In the genomic region with DNA sequence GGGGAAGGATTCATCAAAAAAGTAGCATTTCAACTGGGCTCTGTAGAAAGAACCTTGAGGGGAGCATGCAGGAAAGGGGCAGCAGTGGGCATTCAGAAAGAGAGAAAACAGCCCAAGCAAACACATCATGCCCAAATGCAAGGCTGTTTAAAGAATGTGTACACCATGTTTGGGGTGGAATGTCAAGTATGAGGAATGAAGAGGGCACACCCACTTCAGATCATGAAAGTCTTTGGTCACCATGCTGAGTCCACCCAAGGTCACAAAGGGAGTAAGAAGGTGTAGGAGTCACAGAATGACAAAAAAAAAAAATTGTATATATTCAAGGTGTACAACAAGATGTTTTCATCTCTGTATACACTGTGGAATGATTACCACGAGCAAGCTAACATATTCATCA, we compare ENCODE assay signal across 19 cellular contexts. TPM values are rescaled to one million over a fixed set of nuclear protein-coding genes. Genes with fewer than 3 reads are reported as not detected.
DNase-seq lines count a peak whose midpoint lies in the region; ATAC-seq, FAIRE-seq and TF ChIP-seq lines count a peak whose summit lies in the region.
"Had no signal": no experiment of that assay in that cellular context is flagged by ENCODE, and none has a peak within 500 bp of the region (broad histone marks: within the 10 kb centered on the region; RNA-seq: fewer than 3 reads in every experiment).

No MANE protein-coding gene starts in this region.

- TF ChIP-seq POLR2A in GM12878 (IDR thresholded peaks at IDR 0.05; ENCODE audit: low read depth, low read length) (no peak), prostate gland (IDR thresholded peaks at IDR 0.05) (no peak)

- BruUV-seq in GM12878 (replicated peaks; lab: Mats Ljungman, UMichigan): no TSS peak

- POLR2A ChIA-PET in GM12878 (lab: Charles Lee): interaction anchor here (0.5 kb wide), 1 partner anchor 15 kb away, joined by 3 read pairs; no protein-coding TSS in a partner anchor

- H3K36me3 Mint-ChIP-seq in effector memory CD8-positive, alpha-beta T cell (ENCODE audit: insufficient read depth): no peaks in the 10 kb centered on the region

- TF ChIP-seq CTCF in GM12878 (IDR thresholded peaks at IDR 0.05 in 2 of 3, conservative IDR thresholded peaks at IDR 0.05 in 1 of 3; ENCODE audit: control insufficient read depth in 2 of 3, extremely low read depth in 1 of 3, insufficient read depth in 1 of 3, low read depth in 3 of 3, low read length in 3 of 3) (no peak), osteoblast (IDR thresholded peaks at IDR 0.05; ENCODE audit: extremely low read depth, low read depth, low read length) (no peak), prostate gland (IDR thresholded peaks at IDR 0.05) (no peak)

- no peak for ATAC-seq in GM12878
- no peak for ATAC-seq in effector memory CD8-positive, alpha-beta T cell (replicated peaks)
- ATAC-seq: K562 had no signal

- DNase-seq in HTR-8/SVneo (ENCODE audit: insufficient read length, low spot score) (no peak), GM12878 (ENCODE audit: low read depth, low spot score) (no peak), osteoblast (ENCODE audit: insufficient read length, low spot score, missing footprints) (no peak), prostate gland (ENCODE audit: low spot score) (no peak), NCI-H748 treated with DMSO at 0.1 percent for 48 hours (lab: John Stamatoyannopoulos, UW) (no peak)
- DNase-seq in effector memory CD8-positive, alpha-beta T cell: no peak
- DNase-seq: C1 segment of cervical spinal cord; CD8-positive, alpha-beta memory T cell; H9; NCI-H1105; NCI-H2081; SHP77; SK-N-SH had no signal

- H3K9me3 ChIP-seq in GM12878 (replicated peaks; ENCODE audit: control insufficient read depth, insufficient read depth, low read length) (no peaks in the 10 kb centered on the region), osteoblast (ENCODE audit: low read depth, low read length) (no peaks in the 10 kb centered on the region), prostate gland (no peaks in the 10 kb centered on the region)
- H3K9me3 ChIP-seq: SK-N-SH had no signal

- FAIRE-seq in HTR-8/SVneo (lab: Jason Lieb, UNC): peak; percentile 78
- FAIRE-seq in GM12878 (lab: Jason Lieb, UNC): peak; percentile 44
- FAIRE-seq: A204.1, K562 had no signal

- no peaks in the 10 kb centered on the region for H3K27me3 ChIP-seq in ACC112 (ENCODE audit: insufficient read depth, low read length)
- H3K27me3 ChIP-seq in GM12878 (replicated peaks in 1 of 2; ENCODE audit: control insufficient read depth in 2 of 2, insufficient read depth in 2 of 2, low read length in 1 of 2): no peaks in the 10 kb centered on the region
- H3K27me3 ChIP-seq in osteoblast (ENCODE audit: insufficient read depth, low read length): no peaks in the 10 kb centered on the region
- H3K27me3 ChIP-seq in prostate gland (replicated peaks; ENCODE audit: insufficient read depth): no peaks in the 10 kb centered on the region

- H4K20me1 ChIP-seq in GM12878 (ENCODE audit: control insufficient read depth, insufficient read depth) (no peaks in the 10 kb centered on the region), osteoblast (ENCODE audit: insufficient read depth, low read length) (no peaks in the 10 kb centered on the region)

- H3K4me3 ChIP-seq in ACC112 (ENCODE audit: low read depth, low read length): no peak overlapping the region
- no peak overlapping the region for H3K4me3 ChIP-seq in GM12878
- no peak overlapping the region for H3K4me3 ChIP-seq in osteoblast (ENCODE audit: insufficient read depth, low read length)
- H3K4me3 ChIP-seq in prostate gland: no peak overlapping the region
- H3K4me3 ChIP-seq: K562 had no signal

- TF ChIP-seq RAD21 in GM12878 (IDR thresholded peaks at IDR 0.05; ENCODE audit: insufficient read depth, low read depth, low read length): no peak

- H3K27ac ChIP-seq in ACC112 (ENCODE audit: low read depth, low read length) (peak overlapping the region; percentile 94), GM12878 (ENCODE audit: control insufficient read depth, insufficient read depth) (no peak overlapping the region), osteoblast (ENCODE audit: low read depth, low read length) (peak overlapping the region; percentile 79), prostate gland (no peak overlapping the region)
- H3K27ac ChIP-seq: HL-60 had no signal

- no peaks in the 10 kb centered on the region for H3K9me3 Mint-ChIP-seq in effector memory CD8-positive, alpha-beta T cell
- H3K9me3 Mint-ChIP-seq: H9 had no signal

- in situ Hi-C loops in GM12878 (cut with MboI): no loop called here

- H3K36me3 ChIP-seq in ACC112 (ENCODE audit: insufficient read depth, low read length): 0 out of 2 replicates have a peak, but pooled peaks cover 4% of the 10 kb centered on the region
- no peaks in the 10 kb centered on the region for H3K36me3 ChIP-seq in GM12878 (ENCODE audit: control insufficient read depth in 2 of 2, insufficient read depth in 2 of 2, low read length in 1 of 2)
- no peaks in the 10 kb centered on the region for H3K36me3 ChIP-seq in osteoblast (ENCODE audit: insufficient read depth, low read length)
- no peaks in the 10 kb centered on the region for H3K36me3 ChIP-seq in prostate gland

- SMC1A ChIA-PET in GM12878 (lab: Charles Lee; ENCODE audit: uncharacterized antibody, unreplicated experiment): no interaction called here

- no peak for TF ChIP-seq EP300 in GM12878 (IDR thresholded peaks at IDR 0.05; ENCODE audit: borderline replicate concordance in 1 of 2, control insufficient read depth in 1 of 2, low read depth in 2 of 2, low read length in 2 of 2)

- H3K4me1 Mint-ChIP-seq in effector memory CD8-positive, alpha-beta T cell (ENCODE audit: low read depth in 2 of 2): no peaks in the 10 kb centered on the region
- H3K4me1 Mint-ChIP-seq: CD8-positive, alpha-beta memory T cell had no signal

- H3K27ac Mint-ChIP-seq in effector memory CD8-positive, alpha-beta T cell: no peak overlapping the region
- H3K27ac Mint-ChIP-seq: CD8-positive, alpha-beta memory T cell had no signal

- RAD21 ChIA-PET in GM12878 (lab: Charles Lee; ENCODE audit: unreplicated experiment): no interaction called here

- H2AFZ ChIP-seq in ACC112 (ENCODE audit: low read length, unreplicated experiment): no peak overlapping the region
- H2AFZ ChIP-seq in GM12878 (ENCODE audit: control insufficient read depth, low read depth, low read length): no peak overlapping the region
- H2AFZ ChIP-seq in osteoblast (ENCODE audit: low read length): no peak overlapping the region

- intact Hi-C loops in GM12878 (cut with micrococcal nuclease; ENCODE audit: unreplicated experiment) (no loop called here), prostate gland (cut with DNase I) (no loop called here)

- CTCF ChIA-PET in GM12878 (lab: Yijun Ruan, JAX): no interaction called here

- no peak overlapping the region for H3K9ac ChIP-seq in GM12878 (ENCODE audit: control insufficient read depth, insufficient read depth, low read length)
- H3K9ac ChIP-seq: SK-N-SH had no signal

- H3K4me2 ChIP-seq in GM12878 (ENCODE audit: control insufficient read depth, insufficient read depth) (no peak overlapping the region), osteoblast (ENCODE audit: insufficient read depth, low read length) (no peak overlapping the region)
- H3K4me2 ChIP-seq: SK-N-SH had no signal

- H3K27me3 Mint-ChIP-seq in effector memory CD8-positive, alpha-beta T cell: no peaks in the 10 kb centered on the region

- peaks cover 32% of the 10 kb centered on the region for H3K4me1 ChIP-seq in ACC112 (ENCODE audit: control insufficient read depth, insufficient read depth, low read length, unreplicated experiment)
- no peaks in the 10 kb centered on the region for H3K4me1 ChIP-seq in GM12878 (ENCODE audit: control insufficient read depth, insufficient read depth, low read length)
- H3K4me1 ChIP-seq in osteoblast (ENCODE audit: insufficient read depth, low read length): peaks cover 15% of the 10 kb centered on the region
- no peaks in the 10 kb centered on the region for H3K4me1 ChIP-seq in prostate gland (replicated peaks)

- H3K79me2 ChIP-seq in ACC112 (ENCODE audit: control insufficient read depth, insufficient read depth, low read length, unreplicated experiment): no peaks in the 10 kb centered on the region
- no peaks in the 10 kb centered on the region for H3K79me2 ChIP-seq in GM12878 (ENCODE audit: control insufficient read depth, insufficient read depth, low read length)
- H3K79me2 ChIP-seq in osteoblast (ENCODE audit: insufficient read depth, low read length): no peaks in the 10 kb centered on the region

- WGBS in GM12878 (ENCODE audit: insufficient coverage, insufficient replicate concordance, low lambda C conversion rate, missing lambda C conversion rate): 18% methylated on average over 1 of the region's 1 CpG
- 100% methylated on average over 1 of the region's 1 CpG for WGBS in prostate gland

- no peak overlapping the region for H3K4me3 Mint-ChIP-seq in effector memory CD8-positive, alpha-beta T cell
- H3K4me3 Mint-ChIP-seq: CD8-positive, alpha-beta memory T cell; H9 had no signal

RNA-seq across cellular contexts. Expression of a gene that starts 9.4 kb away (rescaled TPM):
- total RNA-seq in GM12878 (2013; cell fraction: nucleolus; rRNA removed): not detected in 2 replicates
- total RNA-seq in GM12878 (2014; rRNA removed) (not detected in 2 replicates), GM12878 (2014; rRNA removed; fragmentation: Illumina TruSeq; extraction: Trizol) (not detected in 2 replicates), GM12878 (2021) (not detected in 2 replicates), osteoblast (not detected in 2 replicates), prostate gland (not detected)
- polyA plus RNA-seq in GM12878 (2011; ENCODE audit: low read depth): not detected
- polyA plus RNA-seq in GM12878 (2011; rRNA removed) (not detected in 2 replicates), GM12878 (2014; fragmentation: Illumina TruSeq; extraction: Trizol) (not detected in 2 replicates), GM12878 (2014; fragmentation: Nextera tagmentation; extraction: Ambion mirVana) (not detected), GM12878 (2014; rRNA removed) (not detected in 2 replicates), GM12878 (2016; fragmentation: Nextera tagmentation; extraction: Ambion mirVana) (not detected)
- polyA plus RNA-seq in GM12878 (2011; cell fraction: cytosol; rRNA removed): not detected in 2 replicates
- polyA plus RNA-seq in GM12878 (2011; cell fraction: nucleus; rRNA removed): not detected in 2 replicates
- not detected in 2 replicates for polyA plus RNA-seq in GM12878 (2012)
- not detected in 2 replicates for polyA minus RNA-seq in GM12878 (2011; rRNA and poly(A)+ RNA removed)
- not detected in 2 replicates for polyA minus RNA-seq in GM12878 (2011; cell fraction: cytosol; rRNA and poly(A)+ RNA removed)
- polyA minus RNA-seq in GM12878 (2011; cell fraction: nucleus; rRNA and poly(A)+ RNA removed): not detected in 2 replicates
- total RNA-seq: CD8-positive, alpha-beta memory T cell; H9; K562; NCI-H460; OCI-LY7 had no signal
- polyA plus RNA-seq: CD8-positive, alpha-beta memory T cell; K562; SK-N-SH had no signal

RNA-seq across cellular contexts. Expression of a gene that starts 53.1 kb away (rescaled TPM):
- 51.7 and 54.8 TPM in 2 replicates for total RNA-seq in GM12878 (2013; cell fraction: nucleolus; rRNA removed)
- total RNA-seq in GM12878 (2014; rRNA removed): 15.4 and 18.6 TPM in 2 replicates
- total RNA-seq in GM12878 (2014; rRNA removed; fragmentation: Illumina TruSeq; extraction: Trizol): 17.6 and 17.8 TPM in 2 replicates
- total RNA-seq in GM12878 (2021): 13.3 and 14.9 TPM in 2 replicates
- 6.3 TPM for polyA plus RNA-seq in GM12878 (2011; ENCODE audit: low read depth)
- polyA plus RNA-seq in GM12878 (2011; rRNA removed): 16.9 and 23.3 TPM in 2 replicates
- 7.4 and 9.1 TPM in 2 replicates for polyA plus RNA-seq in GM12878 (2011; cell fraction: cytosol; rRNA removed)
- polyA plus RNA-seq in GM12878 (2011; cell fraction: nucleus; rRNA removed): 11.1 and 12.1 TPM in 2 replicates
- polyA plus RNA-seq in GM12878 (2012): 6.1 and 8.4 TPM in 2 replicates
- 15.0 and 19.2 TPM in 2 replicates for polyA plus RNA-seq in GM12878 (2014; fragmentation: Illumina TruSeq; extraction: Trizol)
- 1 to 10 TPM; 5.9 to 7.7 TPM for polyA plus RNA-seq in GM12878 (2014; fragmentation: Nextera tagmentation; extraction: Ambion mirVana)
- polyA plus RNA-seq in GM12878 (2014; rRNA removed): 11.5 and 11.8 TPM in 2 replicates
- 10 to 100 TPM; 11.9 to 13.5 TPM for polyA plus RNA-seq in GM12878 (2016; fragmentation: Nextera tagmentation; extraction: Ambion mirVana)
- 18.9 and 20.1 TPM in 2 replicates for polyA minus RNA-seq in GM12878 (2011; rRNA and poly(A)+ RNA removed)
- polyA minus RNA-seq in GM12878 (2011; cell fraction: cytosol; rRNA and poly(A)+ RNA removed): 5.1 and 7.9 TPM in 2 replicates
- 9.6 and 12.4 TPM in 2 replicates for polyA minus RNA-seq in GM12878 (2011; cell fraction: nucleus; rRNA and poly(A)+ RNA removed)
- total RNA-seq in osteoblast: 8.0 and 10.3 TPM in 2 replicates
- 10 to 100 TPM; 14.3 to 20.4 TPM for total RNA-seq in prostate gland

Comparison
In these comparisons a context has a peak if more than half of its experiments do, and no peak if none do; other contexts are left out.
1. H3K27ac ChIP-seq: peak in ACC112 (single experiment) and osteoblast (single experiment); none in GM12878 (single experiment) and prostate gland (0 of 2).